ENCODE assay signal across 9 cellular contexts in genomic region chrX:110341189-110342035, GRCh38. TPM values are rescaled to one million over a fixed set of nuclear protein-coding genes. Genes with fewer than 3 reads are reported as not detected.
DNase-seq lines count a peak whose midpoint lies in the region; ATAC-seq, FAIRE-seq and TF ChIP-seq lines count a peak whose summit lies in the region.
"Had no signal": no experiment of that assay in that cellular context is flagged by ENCODE, and none has a peak within 500 bp of the region (broad histone marks: within the 10 kb centered on the region; RNA-seq: fewer than 3 reads in every experiment).

No MANE protein-coding gene starts in this region.

- BruUV-seq in K562 (replicated peaks; lab: Mats Ljungman, UMichigan) = no TSS peak

- 0 out of 2 replicates have a peak overlapping the region, but pooled peaks have one; percentile 6 for H3K4me2 ChIP-seq in K562 (ENCODE audit: insufficient read depth, low read length)

- H3K79me2 ChIP-seq in K562 (ENCODE audit: control insufficient read depth, insufficient read depth, low read length) = no peaks in the 10 kb centered on the region

- no peaks in the 10 kb centered on the region; the same call in 1 of the 2 replicates for H3K9me3 ChIP-seq in K562 (replicated peaks; ENCODE audit: control insufficient read depth, insufficient read depth, low read depth, low read length)
- H3K9me3 ChIP-seq in small intestine (ENCODE audit: control insufficient read depth, low read depth) = no peaks in the 10 kb centered on the region

- DNase-seq in ACHN (peak; percentile 30), K562 (ENCODE audit: extremely low read depth in 1 of 4, low spot score in 3 of 4) (peak in 1 of 4 experiments; percentile 46), small intestine (no peak), NCI-H1417 treated with DMSO at 0.1 percent for 48 hours (lab: John Stamatoyannopoulos, UW) (no peak)
- no peak for DNase-seq in activated CD4-positive, alpha-beta T cell treated with anti-CD3 and anti-CD28 coated beads, Interleukin-2, amount 10 ng/mL, durations not matched to agents 24 days and 14 days
- no peak for DNase-seq in activated effector memory CD4-positive, alpha-beta T cell treated with anti-CD3 and anti-CD28 coated beads, Interleukin-2, amount 50 U/mL, for 16 hours

- peaks cover 0 to 3% of the 10 kb centered on the region in 2 experiments; a peak in 1 of 5 replicates for H3K4me1 ChIP-seq in K562 (replicated peaks in 1 of 2; ENCODE audit: control insufficient read depth in 2 of 2, insufficient read depth in 2 of 2, low read length in 2 of 2)
- H3K4me1 ChIP-seq in small intestine (ENCODE audit: control insufficient read depth in 2 of 2, insufficient read depth in 1 of 2, low read depth in 1 of 2, low read length in 1 of 2) = no peaks in the 10 kb centered on the region

- H3K9me3 Mint-ChIP-seq in activated CD4-positive, alpha-beta T cell treated with anti-CD3 and anti-CD28 coated beads, Interleukin-2, amount 10 ng/mL, durations not matched to agents 24 days and 14 days = no peaks in the 10 kb centered on the region

- intact Hi-C loops in K562 (cut with micrococcal nuclease) = no loop called here
- intact Hi-C loops in activated CD4-positive, alpha-beta T cell treated with anti-CD3 and anti-CD28 coated beads, Interleukin-2, amount 10 ng/mL, durations not matched to agents 24 days and 14 days (cut with micrococcal nuclease) = no loop called here

- CTCF ChIA-PET in K562 (lab: Yijun Ruan, JAX; ENCODE audit: low intra/inter-chr PET ratio) = no interaction called here

- no peaks in the 10 kb centered on the region for H3K4me1 Mint-ChIP-seq in activated CD4-positive, alpha-beta T cell treated with anti-CD3 and anti-CD28 coated beads, Interleukin-2, amount 10 ng/mL, durations not matched to agents 24 days and 14 days

- H3K27ac ChIP-seq in K562 (ENCODE audit: extremely low read depth, low read depth, low read length) (no peak overlapping the region; the same call in 2 of the 3 replicates), small intestine (ENCODE audit: low read depth in 1 of 2, low read length in 1 of 2) (no peak overlapping the region)

- no peak overlapping the region for H3K4me3 Mint-ChIP-seq in activated CD4-positive, alpha-beta T cell treated with anti-CD3 and anti-CD28 coated beads, Interleukin-2, amount 10 ng/mL, durations not matched to agents 24 days and 14 days

- peak overlapping the region in 1 of 2 experiments; percentile 16; a peak in 1 of 4 replicates for H3K9ac ChIP-seq in K562 (ENCODE audit: insufficient read depth in 1 of 2, low read depth in 2 of 2, low read length in 2 of 2)

- no peak overlapping the region for H3K4me3 ChIP-seq in K562
- H3K4me3 ChIP-seq in small intestine (ENCODE audit: low read depth in 1 of 2, low read length in 2 of 2) = no peak overlapping the region
- H3K4me3 ChIP-seq: lung had no signal

- peak; percentile 81 for ATAC-seq in GM19043 (IDR thresholded peaks at IDR 0.05; ENCODE audit: low read depth, unreplicated experiment)
- ATAC-seq in HG03439 (IDR thresholded peaks at IDR 0.05; ENCODE audit: unreplicated experiment) = peak; percentile 79
- peak; percentile 94 for ATAC-seq in K562

- H4K20me1 ChIP-seq in K562 (replicated peaks; ENCODE audit: control insufficient read depth, insufficient read depth, low read length) = no peaks in the 10 kb centered on the region

- peak; percentile 37; the same call in 1 of the 2 replicates for TF ChIP-seq EP300 in K562 (IDR thresholded peaks at IDR 0.05; ENCODE audit: low read length)

- H3K27me3 ChIP-seq in K562 (ENCODE audit: control insufficient read depth in 2 of 2, insufficient read depth in 2 of 2, low read length in 2 of 2) (no peaks in the 10 kb centered on the region), small intestine (ENCODE audit: control insufficient read depth in 2 of 2, insufficient read depth in 2 of 2, low read length in 2 of 2) (no peaks in the 10 kb centered on the region)

- TF ChIP-seq RAD21 in K562 (CRISPR knock-in tag; conservative IDR thresholded peaks at IDR 0.05 in 1 of 2, IDR thresholded peaks at IDR 0.05 in 1 of 2) = no peak

- TF ChIP-seq CTCF in K562 (IDR thresholded peaks at IDR 0.05 in 2 of 3, conservative IDR thresholded peaks at IDR 0.05 in 1 of 3; ENCODE audit: insufficient read depth in 2 of 3, low read depth in 1 of 3, low read length in 3 of 3) = no peak

- H3K36me3 ChIP-seq in K562 (ENCODE audit: control insufficient read depth, insufficient read depth, low read length) = no peaks in the 10 kb centered on the region
- no peaks in the 10 kb centered on the region for H3K36me3 ChIP-seq in small intestine (ENCODE audit: control insufficient read depth in 2 of 2, insufficient read depth in 2 of 2, low read length in 2 of 2)

- TF ChIP-seq POLR2A in K562 (conservative IDR thresholded peaks at IDR 0.05) = no peak

- no peaks in the 10 kb centered on the region for H3K9me1 ChIP-seq in K562 (ENCODE audit: control insufficient read depth, insufficient read depth, low read length)

- H3K27ac Mint-ChIP-seq in activated CD4-positive, alpha-beta T cell treated with anti-CD3 and anti-CD28 coated beads, Interleukin-2, amount 10 ng/mL, durations not matched to agents 24 days and 14 days = no peak overlapping the region

- H3K27me3 Mint-ChIP-seq in activated CD4-positive, alpha-beta T cell treated with anti-CD3 and anti-CD28 coated beads, Interleukin-2, amount 10 ng/mL, durations not matched to agents 24 days and 14 days = no peaks in the 10 kb centered on the region

- 53% methylated on average over 11 of the region's 11 CpGs for WGBS in K562 (ENCODE audit: insufficient coverage, low coverage, missing lambda C conversion rate)
- WGBS in small intestine, 3 donors = 70 to 83% (median 77%) methylated on average over 11 of the region's 11 CpGs

- no peaks in the 10 kb centered on the region for H3K36me3 Mint-ChIP-seq in activated CD4-positive, alpha-beta T cell treated with anti-CD3 and anti-CD28 coated beads, Interleukin-2, amount 10 ng/mL, durations not matched to agents 24 days and 14 days (ENCODE audit: low read depth)

- in situ Hi-C loops in ACHN (cut with HindIII; ENCODE audit: low pct_ligation_motif_present, low pct_unique_long_range_greater_than_20kb, low sequenced_read_pairs) = no loop called here
- in situ Hi-C loops in K562 (cut with MboI) = no loop called here

- H2AFZ ChIP-seq in K562 (ENCODE audit: low read depth, low read length) = peak overlapping the region; percentile 67

- POLR2A ChIA-PET in K562 (lab: Yijun Ruan, JAX) = interaction anchor here (1.0 kb wide), 1 partner anchor 23 kb away, joined by 3 read pairs; the partner anchor contains the start of gene AMMECR1

- FAIRE-seq in K562 (lab: Jason Lieb, UNC) (peak; percentile 37), small intestine (lab: Jason Lieb, UNC) (no peak)

TF ChIP-seq in K562, 482 proteins besides CTCF, POLR2A, EP300 and RAD21 (continues in another document):
- peak; percentile 60 for TF ChIP-seq EP400 (IDR thresholded peaks at IDR 0.05)

RNA-seq across cellular contexts. Expression of gene RTL9, which starts 17.2 kb away (rescaled TPM):
- 0.16 and 0.26 TPM in 2 replicates for total RNA-seq in K562 (2011; cell fraction: chromatin; rRNA removed; ENCODE audit: low replicate concordance)
- total RNA-seq in K562 (2011; cell fraction: nucleolus; rRNA removed) = under 0.01 TPM in 1 of 2 replicates, not detected in the other
- 0.15 TPM in 2 replicates for total RNA-seq in K562 (2011; cell fraction: nucleoplasm; rRNA removed)
- total RNA-seq in K562 (2014; rRNA removed) (0.04 and 0.05 TPM in 2 replicates), K562 (2014; rRNA removed; fragmentation: Illumina TruSeq; extraction: Trizol) (0.10 and 0.11 TPM in 2 replicates), K562 (2015; rRNA removed; fragmentation: Illumina TruSeq; extraction: Trizol) (0.04 TPM in 1 of 2 replicates, not detected in the other), K562 (2021) (0.16 and 0.31 TPM in 2 replicates)
- polyA plus RNA-seq in K562 (2011; rRNA removed) (0.03 and 0.35 TPM in 2 replicates), K562 (2014; fragmentation: Illumina TruSeq; extraction: Trizol) (0.18 and 0.22 TPM in 2 replicates), K562 (2014; fragmentation: Nextera tagmentation; extraction: Ambion mirVana) (under 1 TPM in 1 of 2 experiments, not detected in 1; 0.06 TPM), K562 (2014; rRNA removed) (0.11 and 0.21 TPM in 2 replicates), small intestine (under 1 TPM in 1 of 3 donors, not detected in 2; 0.04 TPM)
- 0.06 and 0.52 TPM in 2 replicates for polyA plus RNA-seq in K562 (2011; cell fraction: cytosol; rRNA removed)
- 0.10 and 1.2 TPM in 2 replicates for polyA plus RNA-seq in K562 (2011; cell fraction: nucleus; rRNA removed)
- 0.08 and 0.17 TPM in 2 replicates for polyA plus RNA-seq in K562 (2012)
- polyA minus RNA-seq in K562 (2011; rRNA and poly(A)+ RNA removed) = 0.25 TPM in 1 of 2 replicates, not detected in the other
- polyA minus RNA-seq in K562 (2011; cell fraction: cytosol; rRNA and poly(A)+ RNA removed) = 0.38 TPM in 1 of 2 replicates, not detected in the other
- 0.13 TPM in 1 of 2 replicates, not detected in the other for polyA minus RNA-seq in K562 (2011; cell fraction: nucleus; rRNA and poly(A)+ RNA removed)
- not detected in 2 replicates for total RNA-seq in activated CD4-positive, alpha-beta T cell treated with anti-CD3 and anti-CD28 coated beads, Interleukin-2, amount 10 ng/mL, durations not matched to agents 24 days and 14 days

RNA-seq across cellular contexts. Expression of gene AMMECR1, which starts 23.5 kb away (rescaled TPM):
- 9.3 and 29.0 TPM in 2 replicates for total RNA-seq in K562 (2011; cell fraction: chromatin; rRNA removed; ENCODE audit: low replicate concordance)
- 9.2 and 10.7 TPM in 2 replicates for total RNA-seq in K562 (2011; cell fraction: nucleolus; rRNA removed)
- 24.3 and 40.2 TPM in 2 replicates for total RNA-seq in K562 (2011; cell fraction: nucleoplasm; rRNA removed)
- 20.6 and 24.1 TPM in 2 replicates for total RNA-seq in K562 (2014; rRNA removed)
- 34.8 and 40.7 TPM in 2 replicates for total RNA-seq in K562 (2014; rRNA removed; fragmentation: Illumina TruSeq; extraction: Trizol)
- 23.3 and 23.6 TPM in 2 replicates for total RNA-seq in K562 (2015; rRNA removed; fragmentation: Illumina TruSeq; extraction: Trizol)
- total RNA-seq in K562 (2021) = 30.5 and 33.9 TPM in 2 replicates
- 29.3 and 36.7 TPM in 2 replicates for polyA plus RNA-seq in K562 (2011; rRNA removed)
- polyA plus RNA-seq in K562 (2011; cell fraction: cytosol; rRNA removed) = 15.2 and 15.6 TPM in 2 replicates
- 20.0 and 20.8 TPM in 2 replicates for polyA plus RNA-seq in K562 (2011; cell fraction: nucleus; rRNA removed)
- 12.4 and 19.0 TPM in 2 replicates for polyA plus RNA-seq in K562 (2012)
- 27.6 and 35.8 TPM in 2 replicates for polyA plus RNA-seq in K562 (2014; fragmentation: Illumina TruSeq; extraction: Trizol)
- polyA plus RNA-seq in K562 (2014; fragmentation: Nextera tagmentation; extraction: Ambion mirVana) = 10 to 100 TPM; 13.9 to 16.1 TPM
- 17.9 and 18.6 TPM in 2 replicates for polyA plus RNA-seq in K562 (2014; rRNA removed)
- polyA minus RNA-seq in K562 (2011; rRNA and poly(A)+ RNA removed) = 40.6 TPM in 2 replicates
- 11.6 and 20.1 TPM in 2 replicates for polyA minus RNA-seq in K562 (2011; cell fraction: cytosol; rRNA and poly(A)+ RNA removed)
- polyA minus RNA-seq in K562 (2011; cell fraction: nucleus; rRNA and poly(A)+ RNA removed) = 34.7 and 36.0 TPM in 2 replicates
- 1 to 10 TPM; 2.2 to 4.9 (median 3.4) TPM for polyA plus RNA-seq in small intestine
- 12.2 and 15.0 TPM in 2 replicates for total RNA-seq in activated CD4-positive, alpha-beta T cell treated with anti-CD3 and anti-CD28 coated beads, Interleukin-2, amount 10 ng/mL, durations not matched to agents 24 days and 14 days
